21 cellular contexts compared by ENCODE assay signal in the genomic region with DNA sequence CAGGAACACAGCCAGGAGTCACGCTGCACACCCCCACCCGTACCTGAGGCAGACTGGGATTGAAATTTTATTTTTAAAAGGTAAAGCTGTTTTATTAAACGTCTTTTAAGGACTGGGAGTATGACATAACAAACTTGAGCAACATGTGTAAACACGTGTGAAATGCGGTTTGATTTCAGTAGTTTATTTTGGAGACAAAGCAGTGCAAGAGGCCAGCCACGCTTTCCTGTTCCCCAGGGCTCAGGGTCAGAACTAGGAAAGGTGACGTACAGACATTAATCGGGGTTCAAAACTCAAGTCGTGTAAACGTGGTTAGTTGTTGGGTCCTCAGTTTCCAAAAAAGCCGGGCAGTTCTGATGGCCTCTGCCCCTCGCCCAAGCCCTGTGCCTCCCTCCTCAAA. TPM values are rescaled to one million over a fixed set of nuclear protein-coding genes. Genes with fewer than 3 reads are reported as not detected.
"Had no signal": no experiment of that assay in that cellular context is flagged by ENCODE, and none has a peak within 500 bp of the region (broad histone marks: within the 10 kb centered on the region; RNA-seq: fewer than 3 reads in every experiment).

No MANE protein-coding gene starts in this region.

- H3K36me3 Mint-ChIP-seq: WTC11 had no signal

- H3K4me1 Mint-ChIP-seq: activated naive CD4-positive, alpha-beta T cell treated with anti-CD3 and anti-CD28 coated beads, Interleukin-2, amount 50 U/mL, for 24 hours; central memory CD8-positive, alpha-beta T cell; WTC11 had no signal

- H3K27me3 Mint-ChIP-seq: activated naive CD4-positive, alpha-beta T cell treated with anti-CD3 and anti-CD28 coated beads, Interleukin-2, amount 50 U/mL, for 24 hours; central memory CD8-positive, alpha-beta T cell; T-helper 17 cell had no signal

- H3K9me3 Mint-ChIP-seq: activated naive CD4-positive, alpha-beta T cell treated with anti-CD3 and anti-CD28 coated beads, Interleukin-2, amount 50 U/mL, for 24 hours; central memory CD8-positive, alpha-beta T cell; WTC11 had no signal

- H3K4me3 Mint-ChIP-seq: activated CD8-positive, alpha-beta T cell treated with anti-CD3 and anti-CD28 coated beads, Interleukin-2, amount 10 ng/mL, durations not matched to agents 7 days and 5 days; activated naive CD4-positive, alpha-beta T cell treated with anti-CD3 and anti-CD28 coated beads, Interleukin-2, amount 50 U/mL, for 24 hours; central memory CD8-positive, alpha-beta T cell; T-helper 17 cell; WTC11 had no signal

- ATAC-seq: activated CD8-positive, alpha-beta T cell treated with anti-CD3 and anti-CD28 coated beads, Interleukin-2, amount 10 ng/mL, durations not matched to agents 7 days and 5 days; T-helper 17 cell; WTC11 had no signal

- H3K27ac Mint-ChIP-seq: activated CD8-positive, alpha-beta T cell treated with anti-CD3 and anti-CD28 coated beads, Interleukin-2, amount 10 ng/mL, durations not matched to agents 7 days and 5 days; activated naive CD4-positive, alpha-beta T cell treated with anti-CD3 and anti-CD28 coated beads, Interleukin-2, amount 50 U/mL, for 24 hours; T-helper 17 cell; WTC11 had no signal

- DNase-seq: activated CD4-positive, alpha-beta T cell treated with anti-CD3 and anti-CD28 coated beads for 48 hours; activated CD4-positive, alpha-beta T cell treated with anti-CD3 and anti-CD28 coated beads, Interleukin-2, amount 50 U/mL, for 4 hours; activated CD4-positive, CD25-positive, alpha-beta regulatory T cell treated with anti-CD3 and anti-CD28 coated beads, Interleukin-2, amount 50 U/mL, for 72 hours; activated CD8-positive, alpha-beta memory T cell treated with anti-CD3 and anti-CD28 coated beads, Interleukin-2, amount 50 U/mL, for 48 hours; activated CD8-positive, alpha-beta T cell treated with anti-CD3 and anti-CD28 coated beads, Interleukin-2, amount 10 ng/mL, durations not matched to agents 7 days and 5 days; activated T-cell treated with anti-CD3 and anti-CD28 coated beads, Interleukin-2, amount 50 U/mL, for 1 hour; aorta; Kasumi-1; NCI-H1105 treated with DMSO at 0.1 percent for 48 hours; NCI-H1436 treated with DMSO at 0.1 percent for 48 hours; NCI-H187; NCI-H2081; NCI-H510A treated with DMSO at 0.1 percent for 48 hours; NCI-H69; SIG-M5; T-helper 17 cell; T-helper 9 cell had no signal

RNA-seq across cellular contexts. Expression of a gene that starts 16.7 kb away (rescaled TPM):
- total RNA-seq: activated CD8-positive, alpha-beta T cell treated with anti-CD3 and anti-CD28 coated beads, Interleukin-2, amount 10 ng/mL, durations not matched to agents 7 days and 5 days; aorta; RPMI7951; T-helper 17 cell had no signal
